Comparison of ENCODE assay signal across 14 cellular contexts in the genomic region with DNA sequence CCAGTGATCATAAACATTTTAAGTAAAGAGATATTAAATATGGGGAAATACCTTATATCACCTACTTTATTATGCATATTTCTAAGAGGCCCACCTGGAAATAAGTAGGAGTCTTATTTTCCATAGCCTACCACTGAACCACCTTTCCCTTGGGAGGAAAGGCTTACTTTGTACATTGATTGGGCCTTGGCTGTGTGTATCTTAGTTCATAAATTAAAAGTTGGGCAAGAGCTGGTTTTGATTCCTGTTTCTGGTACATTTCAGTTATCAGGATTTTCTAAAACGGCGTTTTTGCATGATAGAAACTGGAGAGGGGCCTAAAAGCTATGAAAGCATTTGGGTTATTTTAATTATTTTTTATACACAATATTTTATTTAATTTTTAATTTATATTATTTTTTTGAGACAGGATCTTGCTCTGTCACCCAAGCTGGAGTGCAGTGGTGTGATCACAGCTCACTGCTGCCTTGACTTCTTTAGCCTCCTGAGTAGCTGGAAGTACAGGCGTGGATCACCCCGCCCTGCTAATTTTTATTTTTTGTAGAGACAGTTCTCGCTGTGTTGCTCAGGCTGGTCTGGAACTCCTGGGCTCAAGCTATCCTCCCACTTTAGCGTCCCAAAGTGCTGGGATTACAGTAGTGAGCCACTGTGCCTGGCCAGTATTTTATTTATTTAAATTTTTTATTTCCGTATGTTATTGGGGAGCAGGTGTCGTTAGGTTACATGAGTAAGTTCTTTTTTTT. TPM values are rescaled to one million over a fixed set of nuclear protein-coding genes. Genes with fewer than 3 reads are reported as not detected.
DNase-seq lines count a peak whose midpoint lies in the region; ATAC-seq and TF ChIP-seq lines count a peak whose summit lies in the region.
"Had no signal": no experiment of that assay in that cellular context is flagged by ENCODE, and none has a peak within 500 bp of the region (broad histone marks: within the 10 kb centered on the region; RNA-seq: fewer than 3 reads in every experiment).

No MANE protein-coding gene starts in this region.

- H3K27me3 ChIP-seq in BLaER1 (no peaks in the 10 kb centered on the region), iPS-18a (ENCODE audit: control insufficient read depth, insufficient read depth, low read length) (no peaks in the 10 kb centered on the region), sigmoid colon (no peaks in the 10 kb centered on the region)
- H3K27me3 ChIP-seq: thyroid gland had no signal

- H3K4me1 ChIP-seq in BLaER1: peaks cover 28% of the 10 kb centered on the region
- H3K4me1 ChIP-seq in iPS-18a (ENCODE audit: control insufficient read depth, low read depth, low read length): peaks cover 19% of the 10 kb centered on the region
- H3K4me1 ChIP-seq in sigmoid colon: peaks cover 0 to 41% (median 28%) of the 10 kb centered on the region in 4 donors

- TF ChIP-seq POLR2A in sigmoid colon (IDR thresholded peaks at IDR 0.05): no peak

- intact Hi-C loops in sigmoid colon (cut with DNase I): loop anchor here (5.0 kb wide), 1 partner anchor 66 kb away; a partner anchor contains a TSS

- peak overlapping the region; percentile 94; the same call in 1 of the 2 replicates for H3K4me3 ChIP-seq in BLaER1
- H3K4me3 ChIP-seq in HFF-Myc (replicated peaks; ENCODE audit: low read depth, low read length): peak overlapping the region; percentile 89
- H3K4me3 ChIP-seq in iPS-18a (ENCODE audit: low read length): peak overlapping the region; percentile 87
- H3K4me3 ChIP-seq in sigmoid colon: no peak overlapping the region
- H3K4me3 ChIP-seq: thyroid gland had no signal

- 81 to 85% methylated on average over 8 of the region's 8 CpGs for WGBS in sigmoid colon, 2 donors

- H3K27ac ChIP-seq in BLaER1 (no peak overlapping the region; the same call in 1 of the 2 replicates), iPS-18a (ENCODE audit: low read length) (no peak overlapping the region), sigmoid colon (no peak overlapping the region)
- H3K27ac ChIP-seq: thyroid gland had no signal

- H3K9me3 ChIP-seq in BLaER1 (peaks cover 3% of the 10 kb centered on the region; the same call in 1 of the 2 replicates), iPS-18a (ENCODE audit: control insufficient read depth, low read depth, low read length) (no peaks in the 10 kb centered on the region), sigmoid colon (no peaks in the 10 kb centered on the region)
- H3K9me3 ChIP-seq: Caco-2, thyroid gland had no signal

- DNase-seq in HFF-Myc (ENCODE audit: extremely low read depth, low read depth): no peak
- peak; percentile 8 for DNase-seq in SIG-M5 (lab: John Stamatoyannopoulos, UW)
- no peak for DNase-seq in NCI-H345 treated with DMSO at 0.1 percent for 48 hours (lab: John Stamatoyannopoulos, UW; ENCODE audit: unreplicated experiment)
- DNase-seq in T-helper 9 cell: no peak
- no peak for DNase-seq in sigmoid colon
- DNase-seq: activated CD4-positive, CD25-positive, alpha-beta regulatory T cell; amygdala; Caco-2; kidney; stimulated activated CD4-positive, alpha-beta T cell treated with anti-CD3 and anti-CD28 coated beads, Interleukin-4, amount 100 ng/mL, for 4 hours; thyroid gland had no signal

- TF ChIP-seq EP300 in sigmoid colon (IDR thresholded peaks at IDR 0.05): no peak

- H3K36me3 ChIP-seq in BLaER1 (peaks cover 13% of the 10 kb centered on the region; the same call in 1 of the 2 replicates), iPS-18a (ENCODE audit: control insufficient read depth, low read depth, low read length) (no peaks in the 10 kb centered on the region), sigmoid colon (no peaks in the 10 kb centered on the region)
- H3K36me3 ChIP-seq: thyroid gland had no signal

- H3K9ac ChIP-seq in BLaER1: peak overlapping the region; percentile 49; the same call in 1 of the 2 replicates
- H3K9ac ChIP-seq in iPS-18a (ENCODE audit: low read length): peak overlapping the region; percentile 94

- ATAC-seq in GM21717 (IDR thresholded peaks at IDR 0.05; ENCODE audit: unreplicated experiment): no peak

- H4K20me1 ChIP-seq in BLaER1: peaks cover 74% of the 10 kb centered on the region

- peak overlapping the region; percentile 85 for H3K4me2 ChIP-seq in BLaER1

- TF ChIP-seq CTCF in HFF-Myc (IDR thresholded peaks at IDR 0.05; ENCODE audit: low read depth, low read length, missing control alignments): no peak
- TF ChIP-seq CTCF in sigmoid colon (IDR thresholded peaks at IDR 0.05): no peak

RNA-seq across cellular contexts. Expression of a gene that starts 2.6 kb away (rescaled TPM):
- total RNA-seq in sigmoid colon: 10 to 100 TPM; 22.8 to 45.7 (median 29.0) TPM
- 10 to 100 TPM; 12.7 to 25.6 (median 14.4) TPM for polyA plus RNA-seq in sigmoid colon

RNA-seq across cellular contexts. Expression of a gene that starts 18.8 kb away (rescaled TPM):
- total RNA-seq in sigmoid colon: 10 to 100 TPM; 14.4 to 28.2 (median 22.6) TPM
- 10 to 100 TPM in 1 of 3 donors, 1 to 10 TPM in 2; 2.8 to 11.7 (median 3.0) TPM for polyA plus RNA-seq in sigmoid colon

Comparison
In these comparisons a context has a peak if more than half of its experiments do, and no peak if none do; other contexts are left out.
1. H3K4me3 ChIP-seq: peak in BLaER1 (single experiment), HFF-Myc (single experiment) and iPS-18a (single experiment); none in sigmoid colon (0 of 4).